In the genomic region with DNA sequence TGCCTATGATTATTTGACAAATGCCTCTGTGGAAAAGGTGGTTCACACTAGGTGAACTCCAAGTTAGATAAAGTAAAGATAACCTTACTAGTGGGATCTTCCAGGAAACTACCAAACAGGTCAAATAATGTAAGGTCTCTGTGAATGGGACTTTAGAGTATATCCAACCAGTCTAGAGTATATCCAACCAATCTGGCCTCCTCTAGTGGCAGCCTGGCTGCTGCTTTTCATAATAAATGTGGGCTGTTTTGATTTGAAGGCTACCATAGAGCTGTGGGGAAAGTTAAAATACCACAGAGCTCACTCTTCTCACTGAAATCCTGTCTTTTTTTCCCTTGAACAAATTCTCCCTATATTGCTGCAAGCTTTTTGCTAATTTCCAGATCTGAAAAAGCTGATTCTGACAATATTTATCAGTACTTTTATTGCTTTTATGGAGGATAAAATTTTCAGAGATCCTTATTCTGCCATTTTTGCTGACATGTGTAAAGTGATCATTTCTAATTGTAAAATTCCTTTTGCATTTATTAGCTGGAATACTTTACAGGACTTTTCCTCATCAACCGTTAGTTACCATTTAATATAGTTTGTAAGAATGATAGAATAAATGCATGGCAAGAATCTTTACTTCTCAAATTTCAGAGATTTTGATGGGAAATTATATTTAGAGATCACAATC, we compare ENCODE assay signal across 2 cellular contexts.
TF ChIP-seq lines count a peak whose summit lies in the region.

No MANE protein-coding gene starts in this region.

TF ChIP-seq in HCT116, 20 proteins besides CTCF, POLR2A, EP300 and RAD21:
- TF ChIP-seq, protein P1, sequence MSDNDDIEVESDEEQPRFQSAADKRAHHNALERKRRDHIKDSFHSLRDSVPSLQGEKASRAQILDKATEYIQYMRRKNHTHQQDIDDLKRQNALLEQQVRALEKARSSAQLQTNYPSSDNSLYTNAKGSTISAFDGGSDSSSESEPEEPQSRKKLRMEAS (IDR thresholded peaks at IDR 0.05), result no peak
- TF ChIP-seq, protein P2, sequence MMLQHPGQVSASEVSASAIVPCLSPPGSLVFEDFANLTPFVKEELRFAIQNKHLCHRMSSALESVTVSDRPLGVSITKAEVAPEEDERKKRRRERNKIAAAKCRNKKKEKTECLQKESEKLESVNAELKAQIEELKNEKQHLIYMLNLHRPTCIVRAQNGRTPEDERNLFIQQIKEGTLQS (IDR thresholded peaks at IDR 0.05), result no peak
- TF ChIP-seq ZNF274 (IDR thresholded peaks at IDR 0.05; ENCODE audit: low read depth, low read length) (no peak), ZFX (IDR thresholded peaks at IDR 0.05) (no peak), CBX3 (IDR thresholded peaks at IDR 0.05; ENCODE audit: low read depth) (no peak), SP1 (IDR thresholded peaks at IDR 0.05; ENCODE audit: low read depth) (no peak), JUND (IDR thresholded peaks at IDR 0.05) (no peak), EZH2phosphoT487 (IDR thresholded peaks at IDR 0.05; ENCODE audit: borderline replicate concordance) (no peak), POLR2AphosphoS5 (IDR thresholded peaks at IDR 0.05; ENCODE audit: low read depth, low read length) (no peak), TCF7L2 (IDR thresholded peaks at IDR 0.05; ENCODE audit: borderline replicate concordance, extremely low read depth, insufficient read depth, insufficient read length) (no peak), YY1 (IDR thresholded peaks at IDR 0.05; ENCODE audit: extremely low read depth, insufficient replicate concordance, low read depth, low read length) (no peak), CEBPB (IDR thresholded peaks at IDR 0.05; ENCODE audit: low read depth) (no peak), EZH2 (IDR thresholded peaks at IDR 0.05) (no peak), FOSL1 (IDR thresholded peaks at IDR 0.05; ENCODE audit: low read depth) (no peak), EGR1 (IDR thresholded peaks at IDR 0.05; ENCODE audit: low read depth) (no peak)
- TF ChIP-seq, protein P3, sequence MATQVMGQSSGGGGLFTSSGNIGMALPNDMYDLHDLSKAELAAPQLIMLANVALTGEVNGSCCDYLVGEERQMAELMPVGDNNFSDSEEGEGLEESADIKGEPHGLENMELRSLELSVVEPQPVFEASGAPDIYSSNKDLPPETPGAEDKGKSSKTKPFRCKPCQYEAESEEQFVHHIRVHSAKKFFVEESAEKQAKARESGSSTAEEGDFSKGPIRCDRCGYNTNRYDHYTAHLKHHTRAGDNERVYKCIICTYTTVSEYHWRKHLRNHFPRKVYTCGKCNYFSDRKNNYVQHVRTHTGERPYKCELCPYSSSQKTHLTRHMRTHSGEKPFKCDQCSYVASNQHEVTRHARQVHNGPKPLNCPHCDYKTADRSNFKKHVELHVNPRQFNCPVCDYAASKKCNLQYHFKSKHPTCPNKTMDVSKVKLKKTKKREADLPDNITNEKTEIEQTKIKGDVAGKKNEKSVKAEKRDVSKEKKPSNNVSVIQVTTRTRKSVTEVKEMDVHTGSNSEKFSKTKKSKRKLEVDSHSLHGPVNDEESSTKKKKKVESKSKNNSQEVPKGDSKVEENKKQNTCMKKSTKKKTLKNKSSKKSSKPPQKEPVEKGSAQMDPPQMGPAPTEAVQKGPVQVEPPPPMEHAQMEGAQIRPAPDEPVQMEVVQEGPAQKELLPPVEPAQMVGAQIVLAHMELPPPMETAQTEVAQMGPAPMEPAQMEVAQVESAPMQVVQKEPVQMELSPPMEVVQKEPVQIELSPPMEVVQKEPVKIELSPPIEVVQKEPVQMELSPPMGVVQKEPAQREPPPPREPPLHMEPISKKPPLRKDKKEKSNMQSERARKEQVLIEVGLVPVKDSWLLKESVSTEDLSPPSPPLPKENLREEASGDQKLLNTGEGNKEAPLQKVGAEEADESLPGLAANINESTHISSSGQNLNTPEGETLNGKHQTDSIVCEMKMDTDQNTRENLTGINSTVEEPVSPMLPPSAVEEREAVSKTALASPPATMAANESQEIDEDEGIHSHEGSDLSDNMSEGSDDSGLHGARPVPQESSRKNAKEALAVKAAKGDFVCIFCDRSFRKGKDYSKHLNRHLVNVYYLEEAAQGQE (IDR thresholded peaks at IDR 0.05; ENCODE audit: low read depth), result no peak
- TF ChIP-seq, protein P4, sequence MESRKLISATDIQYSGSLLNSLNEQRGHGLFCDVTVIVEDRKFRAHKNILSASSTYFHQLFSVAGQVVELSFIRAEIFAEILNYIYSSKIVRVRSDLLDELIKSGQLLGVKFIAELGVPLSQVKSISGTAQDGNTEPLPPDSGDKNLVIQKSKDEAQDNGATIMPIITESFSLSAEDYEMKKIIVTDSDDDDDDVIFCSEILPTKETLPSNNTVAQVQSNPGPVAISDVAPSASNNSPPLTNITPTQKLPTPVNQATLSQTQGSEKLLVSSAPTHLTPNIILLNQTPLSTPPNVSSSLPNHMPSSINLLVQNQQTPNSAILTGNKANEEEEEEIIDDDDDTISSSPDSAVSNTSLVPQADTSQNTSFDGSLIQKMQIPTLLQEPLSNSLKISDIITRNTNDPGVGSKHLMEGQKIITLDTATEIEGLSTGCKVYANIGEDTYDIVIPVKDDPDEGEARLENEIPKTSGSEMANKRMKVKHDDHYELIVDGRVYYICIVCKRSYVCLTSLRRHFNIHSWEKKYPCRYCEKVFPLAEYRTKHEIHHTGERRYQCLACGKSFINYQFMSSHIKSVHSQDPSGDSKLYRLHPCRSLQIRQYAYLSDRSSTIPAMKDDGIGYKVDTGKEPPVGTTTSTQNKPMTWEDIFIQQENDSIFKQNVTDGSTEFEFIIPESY (IDR thresholded peaks at IDR 0.05; ENCODE audit: extremely low read depth, insufficient replicate concordance, low read length), result no peak

TF ChIP-seq in H1, 55 proteins besides CTCF, POLR2A, EP300 and RAD21:
- TF ChIP-seq CHD1 (IDR thresholded peaks at IDR 0.05; ENCODE audit: low read depth, low read length) (no peak), SP1 (IDR thresholded peaks at IDR 0.05; ENCODE audit: low read depth, low read length) (no peak), KDM5A (IDR thresholded peaks at IDR 0.05; ENCODE audit: low read length) (no peak)
- TF ChIP-seq, protein P5, sequence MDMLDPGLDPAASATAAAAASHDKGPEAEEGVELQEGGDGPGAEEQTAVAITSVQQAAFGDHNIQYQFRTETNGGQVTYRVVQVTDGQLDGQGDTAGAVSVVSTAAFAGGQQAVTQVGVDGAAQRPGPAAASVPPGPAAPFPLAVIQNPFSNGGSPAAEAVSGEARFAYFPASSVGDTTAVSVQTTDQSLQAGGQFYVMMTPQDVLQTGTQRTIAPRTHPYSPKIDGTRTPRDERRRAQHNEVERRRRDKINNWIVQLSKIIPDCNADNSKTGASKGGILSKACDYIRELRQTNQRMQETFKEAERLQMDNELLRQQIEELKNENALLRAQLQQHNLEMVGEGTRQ (IDR thresholded peaks at IDR 0.05; ENCODE audit: low read length), result no peak
TF ChIP-seq in H1: peak in this region for 0.
